In genomic region chr2:182866461-182867369, GRCh38 we compare ENCODE assay signal across 9 cellular contexts. TPM values are rescaled to one million over a fixed set of nuclear protein-coding genes. Genes with fewer than 3 reads are reported as not detected.
A peak's percentile ranks its signal among the peaks of the same experiment; 100 is the strongest.
DNase-seq lines count a peak whose midpoint lies in the region; ATAC-seq and TF ChIP-seq lines count a peak whose summit lies in the region.
"Had no signal": no experiment of that assay in that cellular context is flagged by ENCODE, and none has a peak within 500 bp of the region (broad histone marks: within the 10 kb centered on the region; RNA-seq: fewer than 3 reads in every experiment).

A gene with protein sequence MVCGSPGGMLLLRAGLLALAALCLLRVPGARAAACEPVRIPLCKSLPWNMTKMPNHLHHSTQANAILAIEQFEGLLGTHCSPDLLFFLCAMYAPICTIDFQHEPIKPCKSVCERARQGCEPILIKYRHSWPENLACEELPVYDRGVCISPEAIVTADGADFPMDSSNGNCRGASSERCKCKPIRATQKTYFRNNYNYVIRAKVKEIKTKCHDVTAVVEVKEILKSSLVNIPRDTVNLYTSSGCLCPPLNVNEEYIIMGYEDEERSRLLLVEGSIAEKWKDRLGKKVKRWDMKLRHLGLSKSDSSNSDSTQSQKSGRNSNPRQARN (minus strand): TSS chr2:182866637. CDS start chr2:182866552, 85 bp downstream.

- intact Hi-C loops in activated T-helper 2 cell treated with anti-CD3 and anti-CD28 coated beads, Interferon-gamma antibody, Interleukin-2, Interleukin-4, amounts not matched to agents 10 μg/mL and 5 μg/mL and 100 μg/mL, durations not matched to agents 14 hours and 24 hours and 36 hours (cut with micrococcal nuclease) = no loop called here

- H3K4me3 ChIP-seq in BJ (ENCODE audit: low read depth, low read length) = peak within 1 kb of the TSS; percentile 44
- peak within 1 kb of the TSS; percentile 40 to 57 for H3K4me3 ChIP-seq in gastroesophageal sphincter
- peak within 1 kb of the TSS; percentile 46 for H3K4me3 ChIP-seq in neuron (ENCODE audit: low read length)
- H3K4me3 ChIP-seq: HAP-1 had no signal

- WGBS in gastroesophageal sphincter (ENCODE audit: low coverage in 1 of 2), 2 donors = 0 to 4% methylated on average over 10 to 14 of the region's 55 CpGs

- CTCF ChIA-PET in BJ (lab: Yijun Ruan, JAX) = interaction anchor here (1.3 kb wide), 1 partner anchor 24 kb away, joined by 4 read pairs; no protein-coding TSS in a partner anchor

- H3K36me3 ChIP-seq in BJ (ENCODE audit: control insufficient read depth, insufficient read depth, low read length) (no peaks in the 10 kb centered on the region), gastroesophageal sphincter (no peaks in the 10 kb centered on the region), neuron (ENCODE audit: insufficient read depth, low read length) (no peaks in the 10 kb centered on the region)
- H3K36me3 ChIP-seq: HAP-1 had no signal

- no peak within 1 kb of the TSS for H3K27ac Mint-ChIP-seq in activated T-helper 2 cell treated with anti-CD3 and anti-CD28 coated beads, Interferon-gamma antibody, Interleukin-2, Interleukin-4, amounts not matched to agents 10 μg/mL and 5 μg/mL and 100 μg/mL, durations not matched to agents 14 hours and 24 hours and 36 hours

- no peaks in the 10 kb centered on the region for H3K36me3 Mint-ChIP-seq in activated T-helper 2 cell treated with anti-CD3 and anti-CD28 coated beads, Interferon-gamma antibody, Interleukin-2, Interleukin-4, amounts not matched to agents 10 μg/mL and 5 μg/mL and 100 μg/mL, durations not matched to agents 14 hours and 24 hours and 36 hours (ENCODE audit: low read depth)

- peak within 1 kb of the TSS; percentile 63 for H2AFZ ChIP-seq in neuron (ENCODE audit: low read depth, low read length)

- DNase-seq in BJ (ENCODE audit: low read depth) = no peak
- no peak for DNase-seq in activated T-helper 2 cell treated with anti-CD3 and anti-CD28 coated beads, Interferon-gamma antibody, Interleukin-2, Interleukin-4, amounts not matched to agents 10 μg/mL and 5 μg/mL and 100 μg/mL, durations not matched to agents 14 hours and 24 hours and 36 hours (ENCODE audit: low spot score)
- DNase-seq in SIG-M5 (lab: John Stamatoyannopoulos, UW) = no peak

- TF ChIP-seq POLR2A in gastroesophageal sphincter (IDR thresholded peaks at IDR 0.05) = no peak

- TF ChIP-seq CTCF in BJ (IDR thresholded peaks at IDR 0.05; ENCODE audit: insufficient read depth, low read depth, low read length) (peak; percentile 12; the same call in 1 of the 2 replicates), gastroesophageal sphincter (IDR thresholded peaks at IDR 0.05) (peak in 1 of 4 experiments; percentile 9)

- no peaks in the 10 kb centered on the region for H3K27me3 ChIP-seq in BJ (ENCODE audit: control insufficient read depth, insufficient read depth, low read length)
- no peaks in the 10 kb centered on the region for H3K27me3 ChIP-seq in gastroesophageal sphincter
- peaks cover 11% of the 10 kb centered on the region for H3K27me3 ChIP-seq in neuron (ENCODE audit: insufficient read depth, low read length)

- ATAC-seq in HG03354 (IDR thresholded peaks at IDR 0.05; ENCODE audit: poor library complexity, severe bottlenecking, unreplicated experiment) (peak; percentile 40), gastroesophageal sphincter (peak; percentile 84), HG03571 (IDR thresholded peaks at IDR 0.05; ENCODE audit: unreplicated experiment) (no peak), HG03139 (IDR thresholded peaks at IDR 0.05; ENCODE audit: unreplicated experiment) (no peak)

- H3K4me1 ChIP-seq in gastroesophageal sphincter (peaks cover 5 to 57% (median 11%) of the 10 kb centered on the region in 3 donors), neuron (ENCODE audit: insufficient read depth, low read length) (peaks cover 19% of the 10 kb centered on the region)
- H3K4me1 ChIP-seq: HAP-1 had no signal

- H3K9me3 ChIP-seq in gastroesophageal sphincter (no peaks in the 10 kb centered on the region), neuron (ENCODE audit: low read length) (no peaks in the 10 kb centered on the region)
- H3K9me3 ChIP-seq: HAP-1 had no signal

- peak within 1 kb of the TSS; percentile 58 for H3K4me3 Mint-ChIP-seq in activated T-helper 2 cell treated with anti-CD3 and anti-CD28 coated beads, Interferon-gamma antibody, Interleukin-2, Interleukin-4, amounts not matched to agents 10 μg/mL and 5 μg/mL and 100 μg/mL, durations not matched to agents 14 hours and 24 hours and 36 hours (ENCODE audit: low read depth)

- peaks cover 16% of the 10 kb centered on the region for H3K4me1 Mint-ChIP-seq in activated T-helper 2 cell treated with anti-CD3 and anti-CD28 coated beads, Interferon-gamma antibody, Interleukin-2, Interleukin-4, amounts not matched to agents 10 μg/mL and 5 μg/mL and 100 μg/mL, durations not matched to agents 14 hours and 24 hours and 36 hours (ENCODE audit: low read depth)

- H3K9me3 Mint-ChIP-seq in activated T-helper 2 cell treated with anti-CD3 and anti-CD28 coated beads, Interferon-gamma antibody, Interleukin-2, Interleukin-4, amounts not matched to agents 10 μg/mL and 5 μg/mL and 100 μg/mL, durations not matched to agents 14 hours and 24 hours and 36 hours = no peaks in the 10 kb centered on the region

- POLR2A ChIA-PET in BJ (lab: Charles Lee) = interaction anchor here (0.8 kb wide), 1 partner anchor 10 kb away, joined by 3 read pairs; no protein-coding TSS in a partner anchor

- peaks cover 65% of the 10 kb centered on the region for H3K27me3 Mint-ChIP-seq in activated T-helper 2 cell treated with anti-CD3 and anti-CD28 coated beads, Interferon-gamma antibody, Interleukin-2, Interleukin-4, amounts not matched to agents 10 μg/mL and 5 μg/mL and 100 μg/mL, durations not matched to agents 14 hours and 24 hours and 36 hours (ENCODE audit: low read depth)

- peak within 1 kb of the TSS; percentile 47 to 78 (median 71) for H3K27ac ChIP-seq in gastroesophageal sphincter

- no peak for TF ChIP-seq EP300 in gastroesophageal sphincter (IDR thresholded peaks at IDR 0.05)

RNA-seq across cellular contexts. Expression of the gene that starts here (rescaled TPM):
- 0.23 and 0.28 TPM in 2 replicates for polyA plus RNA-seq in BJ (2011; rRNA removed)
- not detected in 2 replicates for polyA minus RNA-seq in BJ (2011; rRNA and poly(A)+ RNA removed)
- not detected in 2 replicates for total RNA-seq in activated T-helper 2 cell treated with anti-CD3 and anti-CD28 coated beads, Interferon-gamma antibody, Interleukin-2, Interleukin-4, amounts not matched to agents 10 μg/mL and 5 μg/mL and 100 μg/mL, durations not matched to agents 14 hours and 24 hours and 36 hours
- total RNA-seq in gastroesophageal sphincter = 10 to 100 TPM in 3 of 4 donors, 1 to 10 TPM in 1; 8.5 to 88.4 (median 18.6) TPM

Comparison
In these comparisons a context has a peak if more than half of its experiments do, and no peak if none do; other contexts are left out.
1. ATAC-seq: peak in HG03354 (single experiment) and gastroesophageal sphincter (single experiment); none in HG03571 (single experiment) and HG03139 (single experiment).
2. Peak in every context shown above with its lines, with median percentiles within 50 percentile points of each other: H3K4me3 ChIP-seq.